ENCODE assay signal across 8 cellular contexts in the genomic region with DNA sequence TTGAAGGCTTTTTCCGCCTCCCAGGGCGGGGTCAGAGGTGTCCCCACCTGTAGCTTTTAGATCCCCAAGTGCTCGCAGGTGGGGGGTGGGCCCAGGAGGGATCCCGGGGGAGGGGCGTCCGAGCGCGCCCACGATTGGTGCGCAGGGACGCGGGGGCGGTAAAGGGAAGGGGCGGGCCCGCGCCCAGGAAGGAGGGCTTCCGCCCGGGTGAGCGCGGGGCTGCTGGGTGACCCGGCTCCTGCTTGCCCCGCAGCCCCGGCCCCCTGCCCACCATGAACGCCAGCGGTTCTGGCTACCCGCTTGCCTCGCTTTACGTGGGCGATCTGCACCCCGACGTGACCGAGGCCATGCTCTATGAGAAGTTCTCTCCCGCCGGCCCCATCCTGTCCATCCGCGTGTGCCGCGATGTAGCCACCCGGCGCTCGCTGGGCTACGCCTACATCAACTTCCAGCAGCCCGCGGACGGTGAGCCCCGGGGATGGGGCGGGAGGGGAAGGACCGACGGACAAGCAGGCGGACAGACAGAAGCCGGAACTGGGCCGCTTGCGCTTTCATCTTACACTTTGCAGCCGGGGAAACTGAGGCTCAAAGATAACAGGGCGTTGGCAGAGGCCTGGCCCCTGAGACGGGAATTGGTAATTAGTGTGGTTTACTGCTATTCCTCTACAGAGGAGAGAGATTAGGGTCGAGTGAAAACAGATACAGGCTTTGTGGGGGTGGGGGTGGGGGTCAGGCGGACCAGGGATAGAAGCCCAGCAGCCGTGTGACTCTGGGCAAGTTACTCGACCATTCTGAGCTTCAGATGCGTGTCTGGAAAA. TPM values are rescaled to one million over a fixed set of nuclear protein-coding genes. Genes with fewer than 3 reads are reported as not detected.
A peak's percentile ranks its signal among the peaks of the same experiment; 100 is the strongest.
DNase-seq lines count a peak whose midpoint lies in the region; TF ChIP-seq lines count a peak whose summit lies in the region.

TSS of gene PABPC1L (plus strand) at position 189 of the 818 bp plus-strand sequence. CDS start at position 273, 84 bp downstream.

- H3K4me3 Mint-ChIP-seq in HFFc6, result peak within 1 kb of the TSS; percentile 90

- H3K27me3 ChIP-seq in iPS DF 6.9 (ENCODE audit: control insufficient read depth, insufficient read depth, low read length) (no peaks in the 10 kb centered on the region), skeletal muscle satellite cell (ENCODE audit: control insufficient read depth, insufficient read depth, low read length) (no peaks in the 10 kb centered on the region)

- peak within 1 kb of the TSS; percentile 70 for H3K27ac Mint-ChIP-seq in HFFc6

- H3K9me3 ChIP-seq in iPS DF 6.9 (ENCODE audit: control insufficient read depth, insufficient read depth, low read length), result no peaks in the 10 kb centered on the region
- H3K9me3 ChIP-seq in skeletal muscle satellite cell (replicated peaks; ENCODE audit: low read length), result no peaks in the 10 kb centered on the region

- WGBS in iPS DF 6.9 (ENCODE audit: insufficient coverage, insufficient read length), result no CpG with 5 or more reads among the region's 61 CpGs

- H3K36me3 Mint-ChIP-seq in HFFc6 (ENCODE audit: low read depth), result peaks cover 31% of the 10 kb centered on the region

- no peaks in the 10 kb centered on the region for H3K9me3 Mint-ChIP-seq in HFFc6

- no peak for TF ChIP-seq CTCF in GM12865 (IDR thresholded peaks at IDR 0.05; ENCODE audit: insufficient read depth, low read depth, low read length, missing control alignments)
- no peak for TF ChIP-seq CTCF in HFFc6 (IDR thresholded peaks at IDR 0.05)
- no peak for TF ChIP-seq CTCF in astrocyte of the spinal cord (IDR thresholded peaks at IDR 0.05; ENCODE audit: low read depth, low read length)

- peaks cover 5% of the 10 kb centered on the region for H3K27me3 Mint-ChIP-seq in HFFc6 (ENCODE audit: insufficient read depth)

- peaks cover 10% of the 10 kb centered on the region; the same call in 1 of the 2 replicates for H3K36me3 ChIP-seq in iPS DF 6.9 (ENCODE audit: control insufficient read depth, insufficient read depth, low read length)
- peaks cover 54% of the 10 kb centered on the region for H3K36me3 ChIP-seq in skeletal muscle satellite cell (ENCODE audit: insufficient read depth, low read length)

- H3K27ac ChIP-seq in iPS DF 6.9 (ENCODE audit: low read length), result no peak within 1 kb of the TSS

- peak within 1 kb of the TSS; percentile 86 for H3K4me2 ChIP-seq in skeletal muscle satellite cell (ENCODE audit: low read length)

- DNase-seq in GM12865 (ENCODE audit: low read depth) (peak; percentile 84), HFFc6 (peak; percentile 51), NCI-H128 (lab: John Stamatoyannopoulos, UW; ENCODE audit: unreplicated experiment) (peak; percentile 55), T1000 (lab: John Stamatoyannopoulos, UW) (peak; percentile 51), astrocyte of the spinal cord (ENCODE audit: low read depth, low spot score) (peak; percentile 59), iPS DF 6.9 (ENCODE audit: low read depth, low spot score) (peak; percentile 85), middle frontal gyrus (ENCODE audit: extremely low spot score, low spot score) (no peak)

- H3K4me1 Mint-ChIP-seq in HFFc6 (ENCODE audit: low read depth), result peaks cover 16% of the 10 kb centered on the region

- no peaks in the 10 kb centered on the region for H3K4me1 ChIP-seq in iPS DF 6.9 (ENCODE audit: control insufficient read depth, insufficient read depth, low read length)
- H3K4me1 ChIP-seq in skeletal muscle satellite cell (ENCODE audit: control insufficient read depth, insufficient read depth, low read length), result peaks cover 9% of the 10 kb centered on the region

- peak within 1 kb of the TSS; percentile 94 for H3K4me3 ChIP-seq in GM12865 (ENCODE audit: low read depth, low read length)
- peak within 1 kb of the TSS; percentile 81 for H3K4me3 ChIP-seq in astrocyte of the spinal cord (ENCODE audit: low read depth, low read length)
- peak within 1 kb of the TSS; percentile 64 for H3K4me3 ChIP-seq in iPS DF 6.9 (ENCODE audit: low read length)
- peak within 1 kb of the TSS; percentile 76 for H3K4me3 ChIP-seq in skeletal muscle satellite cell (ENCODE audit: low read length)

- in situ Hi-C loops in astrocyte of the spinal cord (cut with HindIII; ENCODE audit: low sequenced_read_pairs), result no loop called here

- peak within 1 kb of the TSS; percentile 69 for H3K9ac ChIP-seq in skeletal muscle satellite cell (ENCODE audit: low read depth, low read length)

RNA-seq across cellular contexts. Expression of gene PABPC1L, which starts in this region (rescaled TPM):
- 10 to 100 TPM; 14.4 to 22.4 (median 16.6) TPM for total RNA-seq in HFFc6 (2021; fragmentation: NEBNext Ultra II Directional; extraction: Animal tissue kit (Norgen Biotek cat#: 25700))
- 17.0 and 17.7 TPM in 2 replicates for total RNA-seq in skeletal muscle satellite cell (2012; rRNA removed)
